12 cellular contexts compared by ENCODE assay signal in genomic region chr7:158861936-158862704, GRCh38. TPM values are rescaled to one million over a fixed set of nuclear protein-coding genes. Genes with fewer than 3 reads are reported as not detected.
DNase-seq lines count a peak whose midpoint lies in the region; ATAC-seq and TF ChIP-seq lines count a peak whose summit lies in the region.
"Had no signal": no experiment of that assay in that cellular context is flagged by ENCODE, and none has a peak within 500 bp of the region (broad histone marks: within the 10 kb centered on the region; RNA-seq: fewer than 3 reads in every experiment).

No MANE protein-coding gene starts in this region.

- H3K9me3 ChIP-seq in left ventricle myocardium inferior (replicated peaks) (no peaks in the 10 kb centered on the region), lower lobe of right lung (no peaks in the 10 kb centered on the region)
- H3K9me3 ChIP-seq: BLaER1, SJCRH30 had no signal

- ATAC-seq in Right ventricle myocardium inferior, result no peak
- no peak for ATAC-seq in lower lobe of right lung

- no peaks in the 10 kb centered on the region for H3K27me3 ChIP-seq in left ventricle myocardium inferior (ENCODE audit: low read depth)
- H3K27me3 ChIP-seq in lower lobe of right lung (ENCODE audit: low read depth), result no peaks in the 10 kb centered on the region
- H3K27me3 ChIP-seq: BLaER1, SJCRH30 had no signal

- H3K4me3 ChIP-seq in left ventricle myocardium inferior, result no peak overlapping the region
- H3K4me3 ChIP-seq in lower lobe of right lung, result no peak overlapping the region
- H3K4me3 ChIP-seq: BLaER1, coronary artery, SJCRH30 had no signal

- H3K27me3 Mint-ChIP-seq in activated T-helper 2 cell treated with anti-CD3 and anti-CD28 coated beads, Interferon-gamma antibody, Interleukin-2, Interleukin-4, amounts not matched to agents 10 μg/mL and 5 μg/mL and 100 μg/mL, durations not matched to agents 14 hours and 24 hours and 36 hours (ENCODE audit: low read depth), result no peaks in the 10 kb centered on the region
- no peaks in the 10 kb centered on the region for H3K27me3 Mint-ChIP-seq in type B pancreatic cell

- DNase-seq in left ventricle myocardium inferior (no peak), Right ventricle myocardium inferior (ENCODE audit: missing footprints) (no peak), lower lobe of right lung (no peak), type B pancreatic cell (ENCODE audit: extremely low spot score, unreplicated experiment) (no peak), Kasumi-1 (lab: John Stamatoyannopoulos, UW) (no peak), SIG-M5 (lab: John Stamatoyannopoulos, UW) (no peak), H4 (ENCODE audit: low spot score) (no peak)
- no peak for DNase-seq in activated T-helper 2 cell treated with anti-CD3 and anti-CD28 coated beads, Interferon-gamma antibody, Interleukin-2, Interleukin-4, amounts not matched to agents 10 μg/mL and 5 μg/mL and 100 μg/mL, durations not matched to agents 14 hours and 24 hours and 36 hours (ENCODE audit: low spot score)
- DNase-seq: NCI-H1417 treated with DMSO at 0.1 percent for 48 hours had no signal

- H3K36me3 ChIP-seq in left ventricle myocardium inferior, result no peaks in the 10 kb centered on the region
- no peaks in the 10 kb centered on the region for H3K36me3 ChIP-seq in lower lobe of right lung
- H3K36me3 ChIP-seq: BLaER1, SJCRH30 had no signal

- H3K4me1 Mint-ChIP-seq in activated T-helper 2 cell treated with anti-CD3 and anti-CD28 coated beads, Interferon-gamma antibody, Interleukin-2, Interleukin-4, amounts not matched to agents 10 μg/mL and 5 μg/mL and 100 μg/mL, durations not matched to agents 14 hours and 24 hours and 36 hours (ENCODE audit: low read depth), result peaks cover 43% of the 10 kb centered on the region
- peaks cover 55% of the 10 kb centered on the region for H3K4me1 Mint-ChIP-seq in type B pancreatic cell (ENCODE audit: unreplicated experiment)

- peak overlapping the region; percentile 45 for H3K4me3 Mint-ChIP-seq in activated T-helper 2 cell treated with anti-CD3 and anti-CD28 coated beads, Interferon-gamma antibody, Interleukin-2, Interleukin-4, amounts not matched to agents 10 μg/mL and 5 μg/mL and 100 μg/mL, durations not matched to agents 14 hours and 24 hours and 36 hours (ENCODE audit: low read depth)
- peak overlapping the region; percentile 68 for H3K4me3 Mint-ChIP-seq in type B pancreatic cell

- H3K4me1 ChIP-seq in left ventricle myocardium inferior, result peaks cover 84% of the 10 kb centered on the region
- peaks cover 48% of the 10 kb centered on the region for H3K4me1 ChIP-seq in lower lobe of right lung
- H3K4me1 ChIP-seq: SJCRH30 had no signal

- peak overlapping the region; percentile 38 for H3K27ac Mint-ChIP-seq in activated T-helper 2 cell treated with anti-CD3 and anti-CD28 coated beads, Interferon-gamma antibody, Interleukin-2, Interleukin-4, amounts not matched to agents 10 μg/mL and 5 μg/mL and 100 μg/mL, durations not matched to agents 14 hours and 24 hours and 36 hours
- peak overlapping the region; percentile 74 for H3K27ac Mint-ChIP-seq in type B pancreatic cell

- H3K27ac ChIP-seq in left ventricle myocardium inferior (replicated peaks), result peak overlapping the region; percentile 97
- H3K27ac ChIP-seq in lower lobe of right lung, result peak overlapping the region; percentile 86
- H3K27ac ChIP-seq: BLaER1, SJCRH30 had no signal

- H3K9me3 Mint-ChIP-seq in activated T-helper 2 cell treated with anti-CD3 and anti-CD28 coated beads, Interferon-gamma antibody, Interleukin-2, Interleukin-4, amounts not matched to agents 10 μg/mL and 5 μg/mL and 100 μg/mL, durations not matched to agents 14 hours and 24 hours and 36 hours, result no peaks in the 10 kb centered on the region
- peaks cover 3% of the 10 kb centered on the region for H3K9me3 Mint-ChIP-seq in type B pancreatic cell

- TF ChIP-seq CTCF in left ventricle myocardium inferior (IDR thresholded peaks at IDR 0.05; ENCODE audit: borderline replicate concordance), result no peak
- no peak for TF ChIP-seq CTCF in lower lobe of right lung (IDR thresholded peaks at IDR 0.05)
- no peak for TF ChIP-seq CTCF in type B pancreatic cell (conservative IDR thresholded peaks at IDR 0.05)

- no peaks in the 10 kb centered on the region for H3K36me3 Mint-ChIP-seq in activated T-helper 2 cell treated with anti-CD3 and anti-CD28 coated beads, Interferon-gamma antibody, Interleukin-2, Interleukin-4, amounts not matched to agents 10 μg/mL and 5 μg/mL and 100 μg/mL, durations not matched to agents 14 hours and 24 hours and 36 hours (ENCODE audit: low read depth)
- peaks cover 11% of the 10 kb centered on the region for H3K36me3 Mint-ChIP-seq in type B pancreatic cell

- intact Hi-C loops in left ventricle myocardium inferior (cut with micrococcal nuclease) (no loop called here), Right ventricle myocardium inferior (cut with DNase I) (loop anchor here (2.0 to 10.0 kb wide), 2 partner anchors 43 to 157 kb away; partner anchors contain the start of gene NCAPG2), lower lobe of right lung (cut with DNase I) (no loop called here)
- intact Hi-C loops in activated T-helper 2 cell treated with anti-CD3 and anti-CD28 coated beads, Interferon-gamma antibody, Interleukin-2, Interleukin-4, amounts not matched to agents 10 μg/mL and 5 μg/mL and 100 μg/mL, durations not matched to agents 14 hours and 24 hours and 36 hours (cut with micrococcal nuclease), result no loop called here

RNA-seq across cellular contexts. Expression of gene DYNC2I1, which starts 5.8 kb away (rescaled TPM):
- 31.1 TPM for total RNA-seq in left ventricle myocardium inferior
- 26.6 TPM for total RNA-seq in Right ventricle myocardium inferior
- total RNA-seq in activated T-helper 2 cell treated with anti-CD3 and anti-CD28 coated beads, Interferon-gamma antibody, Interleukin-2, Interleukin-4, amounts not matched to agents 10 μg/mL and 5 μg/mL and 100 μg/mL, durations not matched to agents 14 hours and 24 hours and 36 hours, result 13.6 and 14.9 TPM in 2 replicates
- total RNA-seq in lower lobe of right lung, result 22.4 TPM
- 26.7 and 33.6 TPM in 2 replicates for total RNA-seq in type B pancreatic cell (ENCODE audit: low replicate concordance)
- total RNA-seq in H4 (2014; rRNA removed; shearing (Covaris generic)), result 3.0 and 3.3 TPM in 2 replicates

RNA-seq across cellular contexts. Expression of gene ESYT2, which starts 32.8 kb away (rescaled TPM):
- 41.1 TPM for total RNA-seq in left ventricle myocardium inferior
- 42.5 TPM for total RNA-seq in Right ventricle myocardium inferior
- 62.4 and 64.2 TPM in 2 replicates for total RNA-seq in activated T-helper 2 cell treated with anti-CD3 and anti-CD28 coated beads, Interferon-gamma antibody, Interleukin-2, Interleukin-4, amounts not matched to agents 10 μg/mL and 5 μg/mL and 100 μg/mL, durations not matched to agents 14 hours and 24 hours and 36 hours
- 55.5 TPM for total RNA-seq in lower lobe of right lung
- 42.1 and 89.4 TPM in 2 replicates for total RNA-seq in type B pancreatic cell (ENCODE audit: low replicate concordance)
- 26.5 and 26.9 TPM in 2 replicates for total RNA-seq in H4 (2014; rRNA removed; shearing (Covaris generic))
